Comparison of ENCODE assay signal across 20 cellular contexts in the genomic region with DNA sequence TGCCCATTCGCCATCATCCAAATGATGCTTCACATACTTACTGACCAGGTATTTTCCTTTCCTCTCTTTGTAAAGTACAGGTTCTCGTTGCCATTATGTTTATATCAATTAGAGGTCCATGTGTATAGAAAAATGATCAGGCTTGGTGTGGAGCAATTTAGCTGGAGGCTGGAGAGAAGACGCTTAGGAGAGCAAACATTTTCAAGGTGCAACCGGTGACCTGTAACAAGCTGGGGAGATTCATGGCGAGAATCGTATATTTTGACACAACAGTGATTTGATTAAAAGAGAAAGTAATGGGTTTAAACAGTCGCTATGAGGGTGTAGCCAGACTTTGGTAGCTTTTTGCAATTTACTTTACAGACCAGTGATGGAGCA.
"Had no signal": no experiment of that assay in that cellular context is flagged by ENCODE, and none has a peak within 500 bp of the region (broad histone marks: within the 10 kb centered on the region; RNA-seq: fewer than 3 reads in every experiment).

No MANE protein-coding gene starts in this region.

- H3K36me3 ChIP-seq: neural progenitor cell, right lobe of liver, vagina had no signal

- H3K27me3 ChIP-seq: right lobe of liver, vagina had no signal

- H3K9me3 ChIP-seq: right lobe of liver, vagina had no signal

- DNase-seq: activated CD4-positive, alpha-beta T cell treated with anti-CD3 and anti-CD28 coated beads, Interleukin-2, amount 10 ng/mL, durations not matched to agents 24 days and 14 days; activated CD4-positive, CD25-positive, alpha-beta regulatory T cell; activated CD8-positive, alpha-beta T cell treated with anti-CD3 and anti-CD28 coated beads, Interleukin-2, amount 10 ng/mL, durations not matched to agents 7 days and 5 days; activated naive CD4-positive, alpha-beta T cell treated with anti-CD3 and anti-CD28 coated beads for 36 hours; activated T-cell treated with anti-CD3 and anti-CD28 coated beads, Interleukin-2, amount 50 U/mL, for 24 hours; caudate nucleus; endodermal cell; foreskin fibroblast; mesenchymal stem cell; naive thymus-derived CD4-positive, alpha-beta T cell; right lobe of liver; small intestine; stimulated activated CD4-positive, alpha-beta T cell treated with anti-CD3 and anti-CD28 coated beads, Interleukin-15, amount 100 ng/mL, for 24 hours; stimulated activated CD4-positive, alpha-beta T cell treated with anti-CD3 and anti-CD28 coated beads, Interleukin-2, amount 100 ng/mL, for 48 hours; stimulated activated naive CD8-positive, alpha-beta T cell treated with anti-CD3 and anti-CD28 coated beads, Interleukin-15, amount 100 ng/mL, for 72 hours; trophoblast cell had no signal

- H3K4me3 ChIP-seq: hepatocyte, neural progenitor cell, right lobe of liver, vagina had no signal

- H3K27ac ChIP-seq: epithelial cell of prostate, hepatocyte, neural progenitor cell, right lobe of liver, vagina had no signal

- H3K4me1 ChIP-seq: right lobe of liver, vagina had no signal

- ATAC-seq: activated CD8-positive, alpha-beta T cell treated with anti-CD3 and anti-CD28 coated beads, Interleukin-2, amount 10 ng/mL, durations not matched to agents 7 days and 5 days; naive thymus-derived CD4-positive, alpha-beta T cell; right lobe of liver; stimulated activated naive CD8-positive, alpha-beta T cell treated with anti-CD3 and anti-CD28 coated beads, Interleukin-15, amount 100 ng/mL, for 72 hours had no signal
